Comparison of ENCODE assay signal across 27 cellular contexts in the genomic region with DNA sequence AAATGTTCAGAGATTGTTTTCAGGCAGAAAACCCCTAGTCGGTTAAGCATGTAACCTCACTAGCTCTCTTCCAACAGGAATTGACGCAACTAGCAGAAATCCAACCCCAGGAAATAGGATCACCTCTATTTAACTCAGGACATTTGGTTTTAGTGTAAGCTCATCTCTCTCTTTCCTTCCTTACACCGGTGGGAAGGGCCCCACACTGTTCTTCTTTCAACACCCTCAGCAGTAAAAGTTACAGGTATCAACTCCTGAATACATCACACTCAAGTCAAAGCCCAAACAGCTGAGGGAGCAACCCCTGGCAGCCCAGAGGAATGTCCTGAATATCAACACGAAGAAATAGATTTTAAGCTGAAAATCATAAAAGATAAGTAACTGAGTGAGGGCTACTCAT.
"Had no signal": no experiment of that assay in that cellular context is flagged by ENCODE, and none has a peak within 500 bp of the region (broad histone marks: within the 10 kb centered on the region; RNA-seq: fewer than 3 reads in every experiment).

No MANE protein-coding gene starts in this region.

- H3K36me3 ChIP-seq: esophagus muscularis mucosa, heart right ventricle, lower lobe of right lung, neutrophil, pancreas, right lobe of liver, suprapubic skin, transverse colon, upper lobe of right lung, uterus had no signal

- H3K4me1 ChIP-seq: esophagus muscularis mucosa, heart right ventricle, lower lobe of right lung, pancreas, right lobe of liver, suprapubic skin, transverse colon, upper lobe of right lung, uterus had no signal

- ATAC-seq: heart right ventricle; left ventricle myocardium superior; lower lobe of right lung; natural killer cell; pancreas; right lobe of liver; stimulated activated naive CD8-positive, alpha-beta T cell treated with anti-CD3 and anti-CD28 coated beads, Interleukin-15, amount 100 ng/mL, for 72 hours; upper lobe of right lung had no signal

- H3K27ac ChIP-seq: dorsolateral prefrontal cortex, esophagus muscularis mucosa, heart right ventricle, lower lobe of right lung, neutrophil, pancreas, right lobe of liver, suprapubic skin, transverse colon, upper lobe of right lung, uterus had no signal

- H3K4me3 ChIP-seq: dorsolateral prefrontal cortex, esophagus muscularis mucosa, heart right ventricle, lower lobe of right lung, pancreas, right lobe of liver, suprapubic skin, transverse colon, upper lobe of right lung, uterus had no signal

- FAIRE-seq: colon, endothelial cell of umbilical vein, pancreas, small intestine had no signal

- H3K9me3 ChIP-seq: esophagus muscularis mucosa, heart right ventricle, lower lobe of right lung, neutrophil, pancreas, right lobe of liver, suprapubic skin, transverse colon, upper lobe of right lung, uterus had no signal

- DNase-seq: dorsolateral prefrontal cortex; effector CD4-positive, alpha-beta T cell; foreskin melanocyte; glutamatergic neuron; heart right ventricle; hippocampal formation; immature natural killer cell; islet precursor cell; left ventricle myocardium superior; lower lobe of right lung; natural killer cell; pancreas; right lobe of liver; small intestine; stimulated activated CD4-positive, alpha-beta T cell treated with anti-CD3 and anti-CD28 coated beads, Interleukin-15, amount 100 ng/mL, for 24 hours; stimulated activated CD4-positive, alpha-beta T cell treated with anti-CD3 and anti-CD28 coated beads, Interleukin-4, amount 100 ng/mL, for 1 hour; stimulated activated CD8-positive, alpha-beta memory T cell treated with anti-CD3 and anti-CD28 coated beads, Interleukin-4, amount 100 ng/mL, for 48 hours; stimulated activated naive CD4-positive, alpha-beta T cell; stimulated activated naive CD8-positive, alpha-beta T cell treated with anti-CD3 and anti-CD28 coated beads, Interleukin-15, amount 100 ng/mL, for 72 hours; transverse colon; upper lobe of right lung; uterus had no signal

- H3K27me3 ChIP-seq: esophagus muscularis mucosa, heart right ventricle, neutrophil, pancreas, right lobe of liver, suprapubic skin, transverse colon, upper lobe of right lung, uterus had no signal
